Comparison of ENCODE assay signal across 21 cellular contexts in genomic region chr3:194032828-194033435, GRCh38.
DNase-seq lines count a peak whose midpoint lies in the region; ATAC-seq and TF ChIP-seq lines count a peak whose summit lies in the region.
"Had no signal": no experiment of that assay in that cellular context is flagged by ENCODE, and none has a peak within 500 bp of the region (broad histone marks: within the 10 kb centered on the region; RNA-seq: fewer than 3 reads in every experiment).

No MANE protein-coding gene starts in this region.

- H3K4me3 Mint-ChIP-seq in WTC11 (no peak overlapping the region), naive B cell (peak overlapping the region in 7 of 8 donors; percentile 4 to 86 (median 53)), osteocyte (ENCODE audit: unreplicated experiment) (no peak overlapping the region)
- no peak overlapping the region for H3K4me3 Mint-ChIP-seq in activated CD8-positive, alpha-beta memory T cell treated with anti-CD3 and anti-CD28 coated beads, Interleukin-2, amount 10 ng/mL, durations not matched to agents 7 days and 5 days
- H3K4me3 Mint-ChIP-seq: activated CD8-positive, alpha-beta T cell treated with anti-CD3 and anti-CD28 coated beads, Interleukin-2, amount 10 ng/mL, durations not matched to agents 7 days and 5 days; activated T-cell treated with anti-CD3 and anti-CD28 coated beads, Interleukin-2, amount 50 U/mL, for 24 hours; CD8-positive, alpha-beta memory T cell; natural killer cell; stimulated activated effector memory CD8-positive, alpha-beta T cell treated with anti-CD3 and anti-CD28 coated beads, Interleukin-12 subunit alpha, Interleukin-12 subunit beta, amount 100 ng/mL, for 72 hours; T-helper 1 cell treated with Interleukin-12 subunit alpha and Interleukin-12 subunit beta and Interleukin-4 antibody, amounts not matched to agents 30 μg/mL and 1 μg/mL, for 36 hours had no signal

- POLR2A ChIA-PET in WTC11 (lab: Charles Lee), result interaction anchor here (0.7 kb wide), 1 partner anchor 42 kb away, joined by 5 read pairs; no protein-coding TSS in a partner anchor

- H3K9me3 Mint-ChIP-seq in WTC11, result peaks cover 7% of the 10 kb centered on the region
- peaks cover 0 to 6% (median 0%) of the 10 kb centered on the region in 7 donors for H3K9me3 Mint-ChIP-seq in naive B cell
- no peaks in the 10 kb centered on the region for H3K9me3 Mint-ChIP-seq in osteocyte (ENCODE audit: unreplicated experiment)
- H3K9me3 Mint-ChIP-seq in activated CD8-positive, alpha-beta memory T cell treated with anti-CD3 and anti-CD28 coated beads, Interleukin-2, amount 10 ng/mL, durations not matched to agents 7 days and 5 days (ENCODE audit: low read depth), result no peaks in the 10 kb centered on the region
- H3K9me3 Mint-ChIP-seq: activated T-cell treated with anti-CD3 and anti-CD28 coated beads, Interleukin-2, amount 50 U/mL, for 24 hours; CD8-positive, alpha-beta memory T cell; natural killer cell; stimulated activated effector memory CD8-positive, alpha-beta T cell treated with anti-CD3 and anti-CD28 coated beads, Interleukin-12 subunit alpha, Interleukin-12 subunit beta, amount 100 ng/mL, for 72 hours; T-helper 1 cell treated with Interleukin-12 subunit alpha and Interleukin-12 subunit beta and Interleukin-4 antibody, amounts not matched to agents 30 μg/mL and 1 μg/mL, for 36 hours had no signal

- H3K36me3 Mint-ChIP-seq in WTC11, result no peaks in the 10 kb centered on the region
- no peaks in the 10 kb centered on the region for H3K36me3 Mint-ChIP-seq in naive B cell
- no peaks in the 10 kb centered on the region for H3K36me3 Mint-ChIP-seq in osteocyte (ENCODE audit: unreplicated experiment)
- H3K36me3 Mint-ChIP-seq in activated CD8-positive, alpha-beta memory T cell treated with anti-CD3 and anti-CD28 coated beads, Interleukin-2, amount 10 ng/mL, durations not matched to agents 7 days and 5 days, result no peaks in the 10 kb centered on the region
- H3K36me3 Mint-ChIP-seq: CD8-positive, alpha-beta memory T cell; natural killer cell; stimulated activated effector memory CD8-positive, alpha-beta T cell treated with anti-CD3 and anti-CD28 coated beads, Interleukin-12 subunit alpha, Interleukin-12 subunit beta, amount 100 ng/mL, for 72 hours had no signal

- H3K27ac Mint-ChIP-seq in WTC11 (no peak overlapping the region), naive B cell (peak overlapping the region in 4 of 6 donors; percentile 32 to 95 (median 82)), osteocyte (ENCODE audit: unreplicated experiment) (no peak overlapping the region)
- H3K27ac Mint-ChIP-seq in activated CD8-positive, alpha-beta memory T cell treated with anti-CD3 and anti-CD28 coated beads, Interleukin-2, amount 10 ng/mL, durations not matched to agents 7 days and 5 days, result no peak overlapping the region
- H3K27ac Mint-ChIP-seq: activated CD8-positive, alpha-beta T cell treated with anti-CD3 and anti-CD28 coated beads, Interleukin-2, amount 10 ng/mL, durations not matched to agents 7 days and 5 days; activated T-cell treated with anti-CD3 and anti-CD28 coated beads, Interleukin-2, amount 50 U/mL, for 24 hours; CD8-positive, alpha-beta memory T cell; natural killer cell; stimulated activated effector memory CD8-positive, alpha-beta T cell treated with anti-CD3 and anti-CD28 coated beads, Interleukin-12 subunit alpha, Interleukin-12 subunit beta, amount 100 ng/mL, for 72 hours; T-helper 1 cell treated with Interleukin-12 subunit alpha and Interleukin-12 subunit beta and Interleukin-4 antibody, amounts not matched to agents 30 μg/mL and 1 μg/mL, for 36 hours had no signal

- ATAC-seq in HG03432 (IDR thresholded peaks at IDR 0.05; ENCODE audit: unreplicated experiment) (peak; percentile 41), WTC11 (peak; percentile 31), naive B cell (ENCODE audit: low read depth in 2 of 2) (peak; percentile 67 to 73)
- ATAC-seq in activated CD8-positive, alpha-beta memory T cell treated with anti-CD3 and anti-CD28 coated beads, Interleukin-2, amount 10 ng/mL, durations not matched to agents 7 days and 5 days, result no peak
- ATAC-seq: activated CD8-positive, alpha-beta T cell treated with anti-CD3 and anti-CD28 coated beads, Interleukin-2, amount 10 ng/mL, durations not matched to agents 7 days and 5 days; natural killer cell; stimulated activated effector memory CD8-positive, alpha-beta T cell treated with anti-CD3 and anti-CD28 coated beads, Interleukin-12 subunit alpha, Interleukin-12 subunit beta, amount 100 ng/mL, for 72 hours had no signal

- H3K4me1 Mint-ChIP-seq in WTC11 (peaks cover 29% of the 10 kb centered on the region), naive B cell (peaks cover 43 to 57% (median 52%) of the 10 kb centered on the region in 3 donors), osteocyte (ENCODE audit: unreplicated experiment) (no peaks in the 10 kb centered on the region)
- H3K4me1 Mint-ChIP-seq in activated CD8-positive, alpha-beta memory T cell treated with anti-CD3 and anti-CD28 coated beads, Interleukin-2, amount 10 ng/mL, durations not matched to agents 7 days and 5 days, result no peaks in the 10 kb centered on the region
- H3K4me1 Mint-ChIP-seq: CD8-positive, alpha-beta memory T cell; stimulated activated effector memory CD8-positive, alpha-beta T cell treated with anti-CD3 and anti-CD28 coated beads, Interleukin-12 subunit alpha, Interleukin-12 subunit beta, amount 100 ng/mL, for 72 hours had no signal

- CTCF ChIA-PET in WTC11 (lab: Charles Lee), result interaction anchor here (1.0 to 1.9 kb wide), 2 partner anchors 252 to 283 kb away, joined by 3 to 8 read pairs; no protein-coding TSS in a partner anchor
- CTCF ChIA-PET in activated CD8-positive, alpha-beta memory T cell treated with anti-CD3 and anti-CD28 coated beads, Interleukin-2, amount 10 ng/mL, durations not matched to agents 7 days and 5 days (lab: Charles Lee), result no interaction called here

- TF ChIP-seq CTCF in WTC11 (IDR thresholded peaks at IDR 0.05) (no peak), osteocyte (IDR thresholded peaks at IDR 0.05) (no peak)

- peaks cover 11% of the 10 kb centered on the region; the same call in 1 of the 2 replicates for H3K27me3 Mint-ChIP-seq in WTC11 (ENCODE audit: low read depth)
- H3K27me3 Mint-ChIP-seq in naive B cell, result peaks cover 0 to 5% (median 5%) of the 10 kb centered on the region in 3 donors
- peaks cover 63% of the 10 kb centered on the region for H3K27me3 Mint-ChIP-seq in osteocyte (ENCODE audit: unreplicated experiment)
- H3K27me3 Mint-ChIP-seq in activated CD8-positive, alpha-beta memory T cell treated with anti-CD3 and anti-CD28 coated beads, Interleukin-2, amount 10 ng/mL, durations not matched to agents 7 days and 5 days, result peaks cover 22% of the 10 kb centered on the region

- DNase-seq in ELF-1 (ENCODE audit: low read depth, low spot score) (peak; percentile 52), WTC11 (ENCODE audit: low spot score) (no peak), naive B cell (peak; percentile 33), osteocyte (ENCODE audit: extremely low spot score, unreplicated experiment) (no peak), NCI-H2171 (lab: John Stamatoyannopoulos, UW) (no peak), NCI-H345 treated with DMSO at 0.1 percent for 48 hours (lab: John Stamatoyannopoulos, UW; ENCODE audit: unreplicated experiment) (no peak)
- DNase-seq in activated CD8-positive, alpha-beta memory T cell treated with anti-CD3 and anti-CD28 coated beads, Interleukin-2, amount 10 ng/mL, durations not matched to agents 7 days and 5 days, result no peak
- DNase-seq: activated CD8-positive, alpha-beta T cell treated with anti-CD3 and anti-CD28 coated beads, Interleukin-2, amount 10 ng/mL, durations not matched to agents 7 days and 5 days; activated naive CD4-positive, alpha-beta T cell treated with Interleukin-2 at 50 U/mL for 16 hours; activated T-cell treated with anti-CD3 and anti-CD28 coated beads, Interleukin-2, amount 50 U/mL, for 24 hours; CD8-positive, alpha-beta memory T cell; dorsolateral prefrontal cortex; HCEC 1CT; natural killer cell; NCI-H1694; NCI-H748 treated with DMSO at 0.1 percent for 48 hours; posterior cingulate gyrus; sigmoid colon had no signal

TF ChIP-seq in WTC11, 78 proteins besides CTCF, POLR2A, EP300 and RAD21 (continues in another document):
- TF ChIP-seq, protein P1, sequence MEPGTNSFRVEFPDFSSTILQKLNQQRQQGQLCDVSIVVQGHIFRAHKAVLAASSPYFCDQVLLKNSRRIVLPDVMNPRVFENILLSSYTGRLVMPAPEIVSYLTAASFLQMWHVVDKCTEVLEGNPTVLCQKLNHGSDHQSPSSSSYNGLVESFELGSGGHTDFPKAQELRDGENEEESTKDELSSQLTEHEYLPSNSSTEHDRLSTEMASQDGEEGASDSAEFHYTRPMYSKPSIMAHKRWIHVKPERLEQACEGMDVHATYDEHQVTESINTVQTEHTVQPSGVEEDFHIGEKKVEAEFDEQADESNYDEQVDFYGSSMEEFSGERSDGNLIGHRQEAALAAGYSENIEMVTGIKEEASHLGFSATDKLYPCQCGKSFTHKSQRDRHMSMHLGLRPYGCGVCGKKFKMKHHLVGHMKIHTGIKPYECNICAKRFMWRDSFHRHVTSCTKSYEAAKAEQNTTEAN (CRISPR knock-in tag; IDR thresholded peaks at IDR 0.05), result no peak
- no peak for TF ChIP-seq AR (CRISPR knock-in tag; IDR thresholded peaks at IDR 0.05)

Comparison
In these comparisons a context has a peak if more than half of its experiments do, and no peak if none do; other contexts are left out.
1. DNase-seq: peak in ELF-1 (single experiment) and naive B cell (single experiment); none in WTC11 (single experiment), osteocyte (single experiment), NCI-H2171 (single experiment), NCI-H345 treated with DMSO at 0.1 percent for 48 hours (single experiment) and activated CD8-positive, alpha-beta memory T cell treated with anti-CD3 and anti-CD28 coated beads, Interleukin-2, amount 10 ng/mL, durations not matched to agents 7 days and 5 days (single experiment).
2. H3K27ac Mint-ChIP-seq: peak in naive B cell (4 of 6); none in WTC11 (single experiment), osteocyte (single experiment) and activated CD8-positive, alpha-beta memory T cell treated with anti-CD3 and anti-CD28 coated beads, Interleukin-2, amount 10 ng/mL, durations not matched to agents 7 days and 5 days (single experiment).
3. H3K4me3 Mint-ChIP-seq: peak in naive B cell (7 of 8); none in WTC11 (single experiment), osteocyte (single experiment) and activated CD8-positive, alpha-beta memory T cell treated with anti-CD3 and anti-CD28 coated beads, Interleukin-2, amount 10 ng/mL, durations not matched to agents 7 days and 5 days (single experiment).